In genomic region chr4:144347116-144347515, GRCh38 we compare ENCODE assay signal across 14 cellular contexts.
DNase-seq lines count a peak whose midpoint lies in the region; ATAC-seq lines count a peak whose summit lies in the region.
"Had no signal": no experiment of that assay in that cellular context is flagged by ENCODE, and none has a peak within 500 bp of the region (broad histone marks: within the 10 kb centered on the region; RNA-seq: fewer than 3 reads in every experiment).

No MANE protein-coding gene starts in this region.

- in situ Hi-C loops in G401 (cut with HindIII; ENCODE audit: low sequenced_read_pairs): no loop called here

- ATAC-seq in HG03196 (IDR thresholded peaks at IDR 0.05; ENCODE audit: unreplicated experiment): no peak
- ATAC-seq: HepG2 had no signal

- DNase-seq in G401 (ENCODE audit: low spot score): peak; percentile 26
- DNase-seq in astrocyte of the hippocampus (ENCODE audit: low read depth, low spot score): peak; percentile 30
- peak; percentile 59 for DNase-seq in globus pallidus (ENCODE audit: low spot score)
- peak; percentile 58 for DNase-seq in putamen (ENCODE audit: low spot score)
- no peak for DNase-seq in NCI-H446 treated with DMSO at 0.1 percent for 48 hours (lab: John Stamatoyannopoulos, UW)
- no peak for DNase-seq in middle frontal gyrus (ENCODE audit: extremely low spot score, low spot score)
- DNase-seq in NOMO-1 (lab: John Stamatoyannopoulos, UW; ENCODE audit: unreplicated experiment in 2 of 2): no peak
- DNase-seq: ACHN; CD4-positive, alpha-beta memory T cell; DMS79; GOT3; H9 had no signal

Comparison
In these comparisons a context has a peak if more than half of its experiments do, and no peak if none do; other contexts are left out.
1. DNase-seq: peak in G401 (single experiment), astrocyte of the hippocampus (single experiment), globus pallidus (single experiment) and putamen (single experiment); none in NCI-H446 treated with DMSO at 0.1 percent for 48 hours (single experiment), middle frontal gyrus (single experiment) and NOMO-1 (0 of 2).